30 cellular contexts compared by ENCODE assay signal in the genomic region with DNA sequence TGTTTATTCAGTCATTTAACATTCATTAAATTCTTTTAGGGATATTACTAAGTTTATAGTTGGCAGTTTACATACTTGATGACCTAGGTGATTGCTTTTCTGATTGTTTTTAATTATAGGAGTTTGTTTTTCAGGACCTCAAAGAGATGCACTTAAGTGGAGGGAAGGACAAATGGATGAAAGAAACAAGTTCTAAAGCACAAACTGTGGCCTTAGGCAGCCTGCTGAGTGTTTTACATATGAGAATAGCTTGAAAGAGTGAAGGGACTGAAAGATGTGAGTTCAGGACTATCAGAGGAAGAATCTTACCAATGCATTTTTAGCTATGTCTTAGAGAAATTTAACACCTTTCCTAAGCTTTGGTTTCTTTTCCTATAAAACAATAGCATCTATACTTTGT.
"Had no signal": no experiment of that assay in that cellular context is flagged by ENCODE, and none has a peak within 500 bp of the region (broad histone marks: within the 10 kb centered on the region; RNA-seq: fewer than 3 reads in every experiment).

No MANE protein-coding gene starts in this region.

- H3K4me3 ChIP-seq: esophagus squamous epithelium, heart right ventricle, neural progenitor cell, stomach, thyroid gland, upper lobe of left lung, vagina had no signal

- H3K9ac ChIP-seq: neural progenitor cell had no signal

- H3K27me3 ChIP-seq: esophagus squamous epithelium, heart right ventricle, neural progenitor cell, stomach, thyroid gland, upper lobe of left lung, vagina had no signal

- H3K4me1 ChIP-seq: esophagus squamous epithelium, heart right ventricle, stomach, thyroid gland, upper lobe of left lung, vagina had no signal

- DNase-seq: activated CD4-positive, alpha-beta memory T cell treated with anti-CD3 and anti-CD28 coated beads, Interleukin-2, amount 10 ng/mL, durations not matched to agents 7 days and 5 days; activated CD4-positive, alpha-beta T cell treated with anti-CD3 and anti-CD28 coated beads for 1 hour; activated CD4-positive, alpha-beta T cell treated with anti-CD3 and anti-CD28 coated beads, Interleukin-2, amount 10 ng/mL, durations not matched to agents 7 days and 5 days; activated CD8-positive, alpha-beta memory T cell treated with anti-CD3 and anti-CD28 coated beads, Interleukin-2, amount 50 U/mL, for 48 hours; activated gamma-delta T cell treated with Interleukin-2 at 50 U/mL for 16 hours; activated T-cell treated with anti-CD3 and anti-CD28 coated beads, Interleukin-2, amount 50 U/mL, for 24 hours; esophagus squamous epithelium; foreskin melanocyte; heart right ventricle; kidney; left colon; mammary epithelial cell; naive B cell; posterior cingulate gyrus; right cardiac atrium; stimulated activated CD4-positive, alpha-beta T cell treated with anti-CD3 and anti-CD28 coated beads, Interleukin-15, amount 100 ng/mL, for 24 hours; stimulated activated CD4-positive, alpha-beta T cell treated with anti-CD3 and anti-CD28 coated beads, Interleukin-2, amount 100 ng/mL, for 24 hours; stimulated activated naive B cell treated with anti-CD40 and anti-IgM and Interleukin-4, amounts not matched to agents 10 μg/mL and 1 μg/mL and 100 μg/mL, for 72 hours; stomach; T-helper 2 cell; thyroid gland; upper lobe of left lung had no signal

- H3K27me3 Mint-ChIP-seq: activated CD4-positive, alpha-beta memory T cell treated with anti-CD3 and anti-CD28 coated beads, Interleukin-2, amount 10 ng/mL, durations not matched to agents 7 days and 5 days; activated CD4-positive, alpha-beta T cell treated with anti-CD3 and anti-CD28 coated beads, Interleukin-2, amount 10 ng/mL, durations not matched to agents 7 days and 5 days; activated T-cell treated with anti-CD3 and anti-CD28 coated beads, Interleukin-2, amount 50 U/mL, for 24 hours; activated T-helper 17 cell treated with anti-CD3 and anti-CD28 coated beads, Interleukin-2, amount 50 U/mL, for 72 hours; central memory CD8-positive, alpha-beta T cell; dendritic cell treated with granulocyte-macrophage colony-stimulating factor and Interleukin-4, amounts not matched to agents 40 ng/mL and 50 ng/mL, for 4 days; naive B cell; stimulated activated naive B cell treated with anti-CD40 and anti-IgM and Interleukin-4, amounts not matched to agents 10 μg/mL and 1 μg/mL and 100 μg/mL, for 72 hours had no signal

- H3K36me3 Mint-ChIP-seq: neural progenitor cell had no signal

- H3K27ac Mint-ChIP-seq: activated CD4-positive, alpha-beta memory T cell treated with anti-CD3 and anti-CD28 coated beads, Interleukin-2, amount 10 ng/mL, durations not matched to agents 7 days and 5 days; activated CD4-positive, alpha-beta T cell treated with anti-CD3 and anti-CD28 coated beads, Interleukin-2, amount 10 ng/mL, durations not matched to agents 7 days and 5 days; activated naive CD4-positive, alpha-beta T cell treated with anti-CD3 and anti-CD28 coated beads, Interleukin-2, amount 50 U/mL, for 72 hours; activated T-cell treated with anti-CD3 and anti-CD28 coated beads, Interleukin-2, amount 50 U/mL, for 24 hours; activated T-helper 17 cell treated with anti-CD3 and anti-CD28 coated beads, Interleukin-2, amount 50 U/mL, for 72 hours; dendritic cell treated with granulocyte-macrophage colony-stimulating factor and Interleukin-4, amounts not matched to agents 40 ng/mL and 50 ng/mL, for 4 days; mesothelial cell of epicardium; neural progenitor cell; stimulated activated naive B cell treated with anti-CD40 and anti-IgM and Interleukin-4, amounts not matched to agents 10 μg/mL and 1 μg/mL and 100 μg/mL, for 72 hours had no signal

- H3K27ac ChIP-seq: epithelial cell of prostate, esophagus squamous epithelium, heart right ventricle, neural progenitor cell, stomach, thyroid gland, upper lobe of left lung, vagina had no signal

- H3K9me3 ChIP-seq: esophagus squamous epithelium, heart right ventricle, stomach, thyroid gland, upper lobe of left lung, vagina had no signal

- ATAC-seq: activated naive CD4-positive, alpha-beta T cell treated with anti-CD3 and anti-CD28 coated beads, Interleukin-2, amount 50 U/mL, for 72 hours; activated T-helper 17 cell treated with anti-CD3 and anti-CD28 coated beads, Interleukin-2, amount 50 U/mL, for 72 hours; heart right ventricle; left colon; right cardiac atrium; stimulated activated naive B cell treated with anti-CD40 and anti-IgM and Interleukin-4, amounts not matched to agents 10 μg/mL and 1 μg/mL and 100 μg/mL, for 72 hours had no signal

- H3K4me1 Mint-ChIP-seq: activated CD4-positive, alpha-beta memory T cell treated with anti-CD3 and anti-CD28 coated beads, Interleukin-2, amount 10 ng/mL, durations not matched to agents 7 days and 5 days; mesothelial cell of epicardium; stimulated activated naive B cell treated with anti-CD40 and anti-IgM and Interleukin-4, amounts not matched to agents 10 μg/mL and 1 μg/mL and 100 μg/mL, for 72 hours had no signal

- H3K4me3 Mint-ChIP-seq: activated CD4-positive, alpha-beta memory T cell treated with anti-CD3 and anti-CD28 coated beads, Interleukin-2, amount 10 ng/mL, durations not matched to agents 7 days and 5 days; activated CD4-positive, alpha-beta T cell treated with anti-CD3 and anti-CD28 coated beads, Interleukin-2, amount 10 ng/mL, durations not matched to agents 7 days and 5 days; activated T-cell treated with anti-CD3 and anti-CD28 coated beads, Interleukin-2, amount 50 U/mL, for 24 hours; activated T-helper 17 cell treated with anti-CD3 and anti-CD28 coated beads, Interleukin-2, amount 50 U/mL, for 72 hours; central memory CD8-positive, alpha-beta T cell; dendritic cell treated with granulocyte-macrophage colony-stimulating factor and Interleukin-4, amounts not matched to agents 40 ng/mL and 50 ng/mL, for 4 days; mesothelial cell of epicardium; naive B cell; neural progenitor cell; stimulated activated naive B cell treated with anti-CD40 and anti-IgM and Interleukin-4, amounts not matched to agents 10 μg/mL and 1 μg/mL and 100 μg/mL, for 72 hours had no signal

- H3K36me3 ChIP-seq: esophagus squamous epithelium, neural progenitor cell, stomach, thyroid gland, upper lobe of left lung, vagina had no signal

- H3K9me3 Mint-ChIP-seq: activated CD4-positive, alpha-beta memory T cell treated with anti-CD3 and anti-CD28 coated beads, Interleukin-2, amount 10 ng/mL, durations not matched to agents 7 days and 5 days; activated CD4-positive, alpha-beta T cell treated with anti-CD3 and anti-CD28 coated beads, Interleukin-2, amount 10 ng/mL, durations not matched to agents 7 days and 5 days; activated naive CD4-positive, alpha-beta T cell treated with anti-CD3 and anti-CD28 coated beads, Interleukin-2, amount 50 U/mL, for 72 hours; activated T-cell treated with anti-CD3 and anti-CD28 coated beads, Interleukin-2, amount 50 U/mL, for 24 hours; activated T-helper 17 cell treated with anti-CD3 and anti-CD28 coated beads, Interleukin-2, amount 50 U/mL, for 72 hours; central memory CD8-positive, alpha-beta T cell; dendritic cell treated with granulocyte-macrophage colony-stimulating factor and Interleukin-4, amounts not matched to agents 40 ng/mL and 50 ng/mL, for 4 days; mesothelial cell of epicardium; naive B cell; neural progenitor cell; stimulated activated naive B cell treated with anti-CD40 and anti-IgM and Interleukin-4, amounts not matched to agents 10 μg/mL and 1 μg/mL and 100 μg/mL, for 72 hours had no signal
